Comparison of ENCODE assay signal across 13 cellular contexts in genomic region chr14:103398427-103399195, GRCh38. TPM values are rescaled to one million over a fixed set of nuclear protein-coding genes. Genes with fewer than 3 reads are reported as not detected.
A peak's percentile ranks its signal among the peaks of the same experiment; 100 is the strongest.
DNase-seq lines count a peak whose midpoint lies in the region; ATAC-seq and TF ChIP-seq lines count a peak whose summit lies in the region.
"Had no signal": no experiment of that assay in that cellular context is flagged by ENCODE, and none has a peak within 500 bp of the region (broad histone marks: within the 10 kb centered on the region; RNA-seq: fewer than 3 reads in every experiment).

No MANE protein-coding gene starts in this region.

- H3K4me1 Mint-ChIP-seq in natural killer cell, result peaks cover 68 to 74% of the 10 kb centered on the region in 2 donors
- peaks cover 58 to 76% of the 10 kb centered on the region in 2 donors for H3K4me1 Mint-ChIP-seq in natural killer cell treated with Interleukin-12 subunit alpha and Interleukin-12 subunit beta and Interleukin-15 and Interleukin-18, amount 100 ng/mL, for 72 hours (ENCODE audit: low read depth in 2 of 2)
- H3K4me1 Mint-ChIP-seq in central memory CD8-positive, alpha-beta T cell, result peaks cover 74% of the 10 kb centered on the region
- H3K4me1 Mint-ChIP-seq in stimulated activated naive B cell treated with anti-CD40 and anti-IgM and Interleukin-4, amounts not matched to agents 10 μg/mL and 1 μg/mL and 100 μg/mL, for 72 hours, result peaks cover 38 to 77% of the 10 kb centered on the region in 2 donors
- H3K4me1 Mint-ChIP-seq in activated CD4-positive, alpha-beta memory T cell treated with anti-CD3 and anti-CD28 coated beads, Interleukin-2, amount 10 ng/mL, durations not matched to agents 7 days and 5 days, result peaks cover 66% of the 10 kb centered on the region

- no peaks in the 10 kb centered on the region for H3K36me3 ChIP-seq in vagina

- no peak for ATAC-seq in natural killer cell
- no peak for ATAC-seq in natural killer cell treated with Interleukin-12 subunit alpha and Interleukin-12 subunit beta and Interleukin-15 and Interleukin-18, amount 100 ng/mL, for 72 hours
- no peak for ATAC-seq in central memory CD8-positive, alpha-beta T cell (replicated peaks; ENCODE audit: extremely low read depth, poor library complexity, severe bottlenecking)
- no peak for ATAC-seq in stimulated activated naive B cell treated with anti-CD40 and anti-IgM and Interleukin-4, amounts not matched to agents 10 μg/mL and 1 μg/mL and 100 μg/mL, for 72 hours (replicated peaks)

- no peaks in the 10 kb centered on the region for H3K27me3 ChIP-seq in vagina

- H3K4me3 Mint-ChIP-seq in natural killer cell, result no peak overlapping the region
- H3K4me3 Mint-ChIP-seq in natural killer cell treated with Interleukin-12 subunit alpha and Interleukin-12 subunit beta and Interleukin-15 and Interleukin-18, amount 100 ng/mL, for 72 hours, result no peak overlapping the region
- H3K4me3 Mint-ChIP-seq in central memory CD8-positive, alpha-beta T cell, result peak overlapping the region; percentile 9
- H3K4me3 Mint-ChIP-seq in stimulated activated naive B cell treated with anti-CD40 and anti-IgM and Interleukin-4, amounts not matched to agents 10 μg/mL and 1 μg/mL and 100 μg/mL, for 72 hours, result no peak overlapping the region
- no peak overlapping the region for H3K4me3 Mint-ChIP-seq in activated CD4-positive, alpha-beta memory T cell treated with anti-CD3 and anti-CD28 coated beads, Interleukin-2, amount 10 ng/mL, durations not matched to agents 7 days and 5 days
- H3K4me3 Mint-ChIP-seq: B cell; T-helper 1 cell treated with Interleukin-12 subunit alpha and Interleukin-12 subunit beta and Interleukin-4 antibody, amounts not matched to agents 30 μg/mL and 1 μg/mL, for 36 hours had no signal

- no peaks in the 10 kb centered on the region for H3K9me3 ChIP-seq in vagina
- H3K9me3 ChIP-seq: HAP-1 had no signal

- CTCF ChIA-PET in activated CD4-positive, alpha-beta memory T cell treated with anti-CD3 and anti-CD28 coated beads, Interleukin-2, amount 10 ng/mL, durations not matched to agents 7 days and 5 days (lab: Charles Lee), result interaction anchor here (0.7 to 4.2 kb wide), 3 partner anchors 8 to 33 kb away, joined by 3 to 29 read pairs (median 8); no protein-coding TSS in a partner anchor

- POLR2A ChIA-PET in activated CD4-positive, alpha-beta memory T cell treated with anti-CD3 and anti-CD28 coated beads, Interleukin-2, amount 10 ng/mL, durations not matched to agents 7 days and 5 days (lab: Charles Lee), result no interaction called here

- H3K9me3 Mint-ChIP-seq in natural killer cell, result no peaks in the 10 kb centered on the region
- H3K9me3 Mint-ChIP-seq in natural killer cell treated with Interleukin-12 subunit alpha and Interleukin-12 subunit beta and Interleukin-15 and Interleukin-18, amount 100 ng/mL, for 72 hours, result no peaks in the 10 kb centered on the region
- no peaks in the 10 kb centered on the region for H3K9me3 Mint-ChIP-seq in central memory CD8-positive, alpha-beta T cell
- H3K9me3 Mint-ChIP-seq in stimulated activated naive B cell treated with anti-CD40 and anti-IgM and Interleukin-4, amounts not matched to agents 10 μg/mL and 1 μg/mL and 100 μg/mL, for 72 hours, result no peaks in the 10 kb centered on the region
- no peaks in the 10 kb centered on the region for H3K9me3 Mint-ChIP-seq in activated CD4-positive, alpha-beta memory T cell treated with anti-CD3 and anti-CD28 coated beads, Interleukin-2, amount 10 ng/mL, durations not matched to agents 7 days and 5 days
- H3K9me3 Mint-ChIP-seq: T-helper 1 cell treated with Interleukin-12 subunit alpha and Interleukin-12 subunit beta and Interleukin-4 antibody, amounts not matched to agents 30 μg/mL and 1 μg/mL, for 36 hours had no signal

- TF ChIP-seq POLR2A in vagina (IDR thresholded peaks at IDR 0.05), result no peak

- peak overlapping the region; percentile 67 for H3K27ac ChIP-seq in vagina

- H3K27me3 Mint-ChIP-seq in natural killer cell (ENCODE audit: low read depth in 2 of 2), result no peaks in the 10 kb centered on the region
- no peaks in the 10 kb centered on the region for H3K27me3 Mint-ChIP-seq in natural killer cell treated with Interleukin-12 subunit alpha and Interleukin-12 subunit beta and Interleukin-15 and Interleukin-18, amount 100 ng/mL, for 72 hours
- no peaks in the 10 kb centered on the region for H3K27me3 Mint-ChIP-seq in central memory CD8-positive, alpha-beta T cell
- no peaks in the 10 kb centered on the region for H3K27me3 Mint-ChIP-seq in stimulated activated naive B cell treated with anti-CD40 and anti-IgM and Interleukin-4, amounts not matched to agents 10 μg/mL and 1 μg/mL and 100 μg/mL, for 72 hours
- no peaks in the 10 kb centered on the region for H3K27me3 Mint-ChIP-seq in activated CD4-positive, alpha-beta memory T cell treated with anti-CD3 and anti-CD28 coated beads, Interleukin-2, amount 10 ng/mL, durations not matched to agents 7 days and 5 days
- H3K27me3 Mint-ChIP-seq: B cell had no signal

- H3K27ac Mint-ChIP-seq in natural killer cell, result peak overlapping the region; percentile 4 to 30
- peak overlapping the region in 1 of 2 donors; percentile 36 for H3K27ac Mint-ChIP-seq in natural killer cell treated with Interleukin-12 subunit alpha and Interleukin-12 subunit beta and Interleukin-15 and Interleukin-18, amount 100 ng/mL, for 72 hours
- H3K27ac Mint-ChIP-seq in central memory CD8-positive, alpha-beta T cell (ENCODE audit: low read depth), result no peak overlapping the region
- no peak overlapping the region for H3K27ac Mint-ChIP-seq in stimulated activated naive B cell treated with anti-CD40 and anti-IgM and Interleukin-4, amounts not matched to agents 10 μg/mL and 1 μg/mL and 100 μg/mL, for 72 hours
- no peak overlapping the region for H3K27ac Mint-ChIP-seq in activated CD4-positive, alpha-beta memory T cell treated with anti-CD3 and anti-CD28 coated beads, Interleukin-2, amount 10 ng/mL, durations not matched to agents 7 days and 5 days
- H3K27ac Mint-ChIP-seq: B cell; T-helper 1 cell treated with Interleukin-12 subunit alpha and Interleukin-12 subunit beta and Interleukin-4 antibody, amounts not matched to agents 30 μg/mL and 1 μg/mL, for 36 hours had no signal

- TF ChIP-seq CTCF in natural killer cell (IDR thresholded peaks at IDR 0.05) (no peak), vagina (IDR thresholded peaks at IDR 0.05) (no peak)

- intact Hi-C loops in natural killer cell (cut with micrococcal nuclease) (no loop called here), vagina (cut with DNase I) (no loop called here)

- H3K4me1 ChIP-seq in vagina, result peaks cover 91% of the 10 kb centered on the region

- no peaks in the 10 kb centered on the region for H3K36me3 Mint-ChIP-seq in natural killer cell
- no peaks in the 10 kb centered on the region for H3K36me3 Mint-ChIP-seq in natural killer cell treated with Interleukin-12 subunit alpha and Interleukin-12 subunit beta and Interleukin-15 and Interleukin-18, amount 100 ng/mL, for 72 hours
- H3K36me3 Mint-ChIP-seq in central memory CD8-positive, alpha-beta T cell (ENCODE audit: insufficient read depth), result peaks cover 8% of the 10 kb centered on the region
- H3K36me3 Mint-ChIP-seq in stimulated activated naive B cell treated with anti-CD40 and anti-IgM and Interleukin-4, amounts not matched to agents 10 μg/mL and 1 μg/mL and 100 μg/mL, for 72 hours, result peaks cover 7 to 13% of the 10 kb centered on the region in 2 donors
- no peaks in the 10 kb centered on the region for H3K36me3 Mint-ChIP-seq in activated CD4-positive, alpha-beta memory T cell treated with anti-CD3 and anti-CD28 coated beads, Interleukin-2, amount 10 ng/mL, durations not matched to agents 7 days and 5 days (ENCODE audit: low read depth)

- DNase-seq in natural killer cell (no peak), left kidney (ENCODE audit: low read depth, low spot score) (peak; percentile 36), vagina (ENCODE audit: extremely low spot score in 2 of 2) (no peak), NCI-H524 (lab: John Stamatoyannopoulos, UW) (no peak)
- no peak for DNase-seq in natural killer cell treated with Interleukin-12 subunit alpha and Interleukin-12 subunit beta and Interleukin-15 and Interleukin-18, amount 100 ng/mL, for 72 hours (ENCODE audit: low spot score)
- DNase-seq in central memory CD8-positive, alpha-beta T cell (ENCODE audit: low spot score in 2 of 2), result no peak
- DNase-seq in stimulated activated naive B cell treated with anti-CD40 and anti-IgM and Interleukin-4, amounts not matched to agents 10 μg/mL and 1 μg/mL and 100 μg/mL, for 72 hours, result no peak
- no peak for DNase-seq in activated CD4-positive, alpha-beta memory T cell treated with anti-CD3 and anti-CD28 coated beads, Interleukin-2, amount 10 ng/mL, durations not matched to agents 7 days and 5 days
- DNase-seq: NCI-H1092 treated with DMSO at 0.1 percent for 48 hours; NK-92 treated with Interleukin-12 subunit alpha and Interleukin-12 subunit beta, amount 100 ng/mL, for 24 hours had no signal

- no peak overlapping the region for H3K4me3 ChIP-seq in vagina
- H3K4me3 ChIP-seq: HAP-1 had no signal

RNA-seq across cellular contexts. Expression of gene MARK3, which starts 13.4 kb away (rescaled TPM):
- total RNA-seq in natural killer cell (100 to 1,000 TPM; 138 to 167 (median 152) TPM), vagina (77.6 TPM)
- total RNA-seq in natural killer cell treated with Interleukin-12 subunit alpha and Interleukin-12 subunit beta and Interleukin-15 and Interleukin-18, amount 100 ng/mL, for 72 hours, result 100 to 1,000 TPM; 101 to 165 TPM
- total RNA-seq in activated CD4-positive, alpha-beta memory T cell treated with anti-CD3 and anti-CD28 coated beads, Interleukin-2, amount 10 ng/mL, durations not matched to agents 7 days and 5 days, result 10 to 100 TPM; 76.0 to 84.2 TPM

Comparison
In these comparisons a context has a peak if more than half of its experiments do, and no peak if none do; other contexts are left out.
1. H3K27ac Mint-ChIP-seq: peak in natural killer cell (2 of 2); none in central memory CD8-positive, alpha-beta T cell (single experiment), stimulated activated naive B cell treated with anti-CD40 and anti-IgM and Interleukin-4, amounts not matched to agents 10 μg/mL and 1 μg/mL and 100 μg/mL, for 72 hours (single experiment) and activated CD4-positive, alpha-beta memory T cell treated with anti-CD3 and anti-CD28 coated beads, Interleukin-2, amount 10 ng/mL, durations not matched to agents 7 days and 5 days (single experiment).